20 cellular contexts compared by ENCODE assay signal in genomic region chr16:86757704-86758040, GRCh38.
"Had no signal": no experiment of that assay in that cellular context is flagged by ENCODE, and none has a peak within 500 bp of the region (broad histone marks: within the 10 kb centered on the region; RNA-seq: fewer than 3 reads in every experiment).

No MANE protein-coding gene starts in this region.

- H3K4me2 ChIP-seq: hepatocyte had no signal

- H3K27ac ChIP-seq: hepatocyte, left ventricle myocardium inferior, lower lobe of right lung, pancreas, testis, tibial nerve, upper lobe of right lung had no signal

- H3K4me1 ChIP-seq: lower lobe of right lung, pancreas, upper lobe of right lung had no signal

- H3K36me3 Mint-ChIP-seq: memory B cell; naive B cell; stimulated activated naive B cell treated with anti-CD40 and anti-IgM and Interleukin-4, amounts not matched to agents 10 μg/mL and 1 μg/mL and 100 μg/mL, for 72 hours had no signal

- H3K9me3 Mint-ChIP-seq: dendritic cell treated with granulocyte-macrophage colony-stimulating factor and Interleukin-4, amounts not matched to agents 40 ng/mL and 50 ng/mL, for 4 days; memory B cell; nephron; stimulated activated naive B cell treated with anti-CD40 and anti-IgM and Interleukin-4, amounts not matched to agents 10 μg/mL and 1 μg/mL and 100 μg/mL, for 72 hours; stimulated activated naive CD8-positive, alpha-beta T cell treated with anti-CD3 and anti-CD28 coated beads, Interleukin-15, amount 100 ng/mL, for 72 hours had no signal

- DNase-seq: foreskin melanocyte; kidney; left cardiac atrium; left ventricle myocardium inferior; lower lobe of right lung; naive B cell; occipital lobe; pancreas; right cardiac atrium; stimulated activated CD4-positive, alpha-beta T cell treated with anti-CD3 and anti-CD28 coated beads, Interleukin-2, amount 100 ng/mL, for 24 hours; stimulated activated CD4-positive, alpha-beta T cell treated with anti-CD3 and anti-CD28 coated beads, Interleukin-4, amount 100 ng/mL, for 4 hours; stimulated activated naive B cell treated with anti-CD40 and anti-IgM and Interleukin-4, amounts not matched to agents 10 μg/mL and 1 μg/mL and 100 μg/mL, for 72 hours; stimulated activated naive CD8-positive, alpha-beta T cell treated with anti-CD3 and anti-CD28 coated beads, Interleukin-15, amount 100 ng/mL, for 72 hours; testis; upper lobe of right lung had no signal

- H3K36me3 ChIP-seq: left ventricle myocardium inferior, lower lobe of right lung, pancreas, tibial nerve, upper lobe of right lung had no signal

- H3K79me2 ChIP-seq: hepatocyte had no signal

- H3K9me3 ChIP-seq: left ventricle myocardium inferior, lower lobe of right lung, pancreas, testis, tibial nerve, upper lobe of right lung had no signal

- H3K4me3 Mint-ChIP-seq: dendritic cell treated with granulocyte-macrophage colony-stimulating factor and Interleukin-4, amounts not matched to agents 40 ng/mL and 50 ng/mL, for 4 days; memory B cell; naive B cell; nephron; stimulated activated naive B cell treated with anti-CD40 and anti-IgM and Interleukin-4, amounts not matched to agents 10 μg/mL and 1 μg/mL and 100 μg/mL, for 72 hours; stimulated activated naive CD8-positive, alpha-beta T cell treated with anti-CD3 and anti-CD28 coated beads, Interleukin-15, amount 100 ng/mL, for 72 hours had no signal

- H3K27ac Mint-ChIP-seq: dendritic cell treated with granulocyte-macrophage colony-stimulating factor and Interleukin-4, amounts not matched to agents 40 ng/mL and 50 ng/mL, for 4 days; memory B cell; naive B cell; stimulated activated naive B cell treated with anti-CD40 and anti-IgM and Interleukin-4, amounts not matched to agents 10 μg/mL and 1 μg/mL and 100 μg/mL, for 72 hours had no signal

- H2AFZ ChIP-seq: hepatocyte had no signal

- H3K27me3 Mint-ChIP-seq: memory B cell had no signal

- H3K4me3 ChIP-seq: hepatocyte, left ventricle myocardium inferior, lower lobe of right lung, pancreas, testis, tibial nerve, upper lobe of right lung had no signal

- H3K4me1 Mint-ChIP-seq: memory B cell, naive B cell had no signal
